In the genomic region with DNA sequence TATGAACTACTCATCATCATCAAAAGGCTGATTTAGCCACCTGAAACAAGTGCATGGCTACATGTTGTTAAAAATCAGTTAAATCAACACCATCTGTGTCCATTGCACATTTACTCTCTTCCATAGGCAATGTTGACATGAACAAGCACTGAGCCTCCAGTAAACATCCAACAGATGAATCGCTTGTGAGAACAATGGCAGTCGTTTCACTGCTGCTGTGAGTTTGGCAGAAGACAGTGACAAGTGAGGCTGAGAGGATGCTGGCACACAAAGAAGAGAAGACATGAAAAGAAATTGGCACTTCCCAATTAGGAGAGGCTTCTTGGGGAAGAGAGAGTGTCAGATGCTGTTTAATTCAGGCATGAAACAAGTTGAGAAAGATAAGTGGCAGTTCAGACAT, we compare ENCODE assay signal across 16 cellular contexts.
A peak's percentile ranks its signal among the peaks of the same experiment; 100 is the strongest.
DNase-seq lines count a peak whose midpoint lies in the region; ATAC-seq, FAIRE-seq and TF ChIP-seq lines count a peak whose summit lies in the region.
"Had no signal": no experiment of that assay in that cellular context is flagged by ENCODE, and none has a peak within 500 bp of the region (broad histone marks: within the 10 kb centered on the region; RNA-seq: fewer than 3 reads in every experiment).

No MANE protein-coding gene starts in this region.

- H3K79me2 ChIP-seq in HepG2 (ENCODE audit: insufficient read depth, low read length) (no peaks in the 10 kb centered on the region), osteoblast (ENCODE audit: insufficient read depth, low read length) (no peaks in the 10 kb centered on the region)

- TF ChIP-seq POLR2A in HepG2 (IDR thresholded peaks at IDR 0.05; ENCODE audit: insufficient read depth in 1 of 2, low read depth in 2 of 2, low read length in 2 of 2), result no peak
- TF ChIP-seq POLR2A in right lobe of liver (IDR thresholded peaks at IDR 0.05), result no peak

- 13% methylated on average over 2 of the region's 2 CpGs for WGBS in HepG2 (ENCODE audit: low lambda C conversion rate)
- WGBS in right lobe of liver (ENCODE audit: insufficient coverage, low coverage, low lambda C conversion rate, missing lambda C conversion rate), result 76% methylated on average over 2 of the region's 2 CpGs

- H3K27ac ChIP-seq in HepG2 (ENCODE audit: extremely low read length, insufficient read depth, low read length) (no peak overlapping the region), right lobe of liver (no peak overlapping the region), osteoblast (ENCODE audit: low read depth, low read length) (no peak overlapping the region)

- H3K4me3 ChIP-seq in HepG2 (replicated peaks in 1 of 3; ENCODE audit: insufficient read depth in 1 of 3, low read depth in 2 of 3, low read length in 3 of 3) (no peak overlapping the region), right lobe of liver (no peak overlapping the region), osteoblast (ENCODE audit: insufficient read depth, low read length) (no peak overlapping the region)

- no peak for TF ChIP-seq RAD21 in HepG2 (CRISPR knock-in tag; IDR thresholded peaks at IDR 0.05)

- intact Hi-C loops in HepG2 (cut with micrococcal nuclease; ENCODE audit: unreplicated experiment) (no loop called here), right lobe of liver (cut with DNase I) (no loop called here)

- H3K4me1 ChIP-seq in HepG2 (ENCODE audit: insufficient read depth, low read length), result peaks cover 26% of the 10 kb centered on the region
- peaks cover 0 to 3% (median 0%) of the 10 kb centered on the region in 4 donors for H3K4me1 ChIP-seq in right lobe of liver
- peaks cover 4% of the 10 kb centered on the region for H3K4me1 ChIP-seq in osteoblast (ENCODE audit: insufficient read depth, low read length)

- no peaks in the 10 kb centered on the region for H3K27me3 ChIP-seq in HepG2 (ENCODE audit: control insufficient read depth in 1 of 2, insufficient read depth in 2 of 2, low read length in 2 of 2)
- H3K27me3 ChIP-seq in right lobe of liver, result no peaks in the 10 kb centered on the region
- H3K27me3 ChIP-seq in osteoblast (ENCODE audit: insufficient read depth, low read length), result peaks cover under 1% of the 10 kb centered on the region

- H3K36me3 ChIP-seq in HepG2 (replicated peaks in 1 of 2; ENCODE audit: control insufficient read depth in 1 of 2, insufficient read depth in 2 of 2, low read length in 2 of 2) (no peaks in the 10 kb centered on the region), right lobe of liver (no peaks in the 10 kb centered on the region), osteoblast (ENCODE audit: insufficient read depth, low read length) (no peaks in the 10 kb centered on the region)

- POLR2A ChIA-PET in HepG2 (lab: Yijun Ruan, JAX), result no interaction called here

- TF ChIP-seq CTCF in HepG2 (CRISPR knock-in tag; IDR thresholded peaks at IDR 0.05) (no peak), right lobe of liver (IDR thresholded peaks at IDR 0.05) (no peak), osteoblast (IDR thresholded peaks at IDR 0.05; ENCODE audit: extremely low read depth, low read depth, low read length) (no peak)

- DNase-seq in HepG2 (ENCODE audit: low spot score) (no peak), right lobe of liver (no peak), NCI-H345 treated with DMSO at 0.1 percent for 48 hours (lab: John Stamatoyannopoulos, UW; ENCODE audit: unreplicated experiment) (peak; percentile 68), medulla oblongata (ENCODE audit: extremely low spot score) (peak; percentile 21), osteoblast (ENCODE audit: insufficient read length, low spot score, missing footprints) (no peak), NCI-H2171 treated with DMSO at 0.1 percent for 48 hours (lab: John Stamatoyannopoulos, UW) (no peak)
- no peak for DNase-seq in activated CD4-positive, CD25-positive, alpha-beta regulatory T cell treated with anti-CD3 and anti-CD28 coated beads, Interleukin-2, amount 50 U/mL, for 72 hours
- DNase-seq: AML-193; CD4-positive, CD25-positive, alpha-beta regulatory T cell; KG1; NCI-H1048; NCI-H510A; PC-3 had no signal

- TF ChIP-seq EP300 in HepG2 (IDR thresholded peaks at IDR 0.05; ENCODE audit: low read depth in 2 of 2, low read length in 2 of 2) (no peak), HepG2 (CRISPR knock-in tag; IDR thresholded peaks at IDR 0.05; ENCODE audit: borderline replicate concordance) (no peak)

- no peaks in the 10 kb centered on the region for H3K9me3 ChIP-seq in HepG2 (ENCODE audit: low read length)
- no peaks in the 10 kb centered on the region for H3K9me3 ChIP-seq in right lobe of liver
- no peaks in the 10 kb centered on the region for H3K9me3 ChIP-seq in osteoblast (ENCODE audit: low read depth, low read length)

- H3K4me2 ChIP-seq in HepG2 (ENCODE audit: low read depth, low read length), result no peak overlapping the region
- no peak overlapping the region for H3K4me2 ChIP-seq in osteoblast (ENCODE audit: insufficient read depth, low read length)

- H2AFZ ChIP-seq in HepG2 (ENCODE audit: low read length) (no peak overlapping the region), osteoblast (ENCODE audit: low read length) (no peak overlapping the region)

- in situ Hi-C loops in HepG2 (cut with HindIII; ENCODE audit: extremely low pct_ligation_motif_present, low pct_unique_long_range_greater_than_20kb), result no loop called here

- FAIRE-seq in HepG2 (lab: Jason Lieb, UNC), result peak; percentile 12
- FAIRE-seq: D721Med, GM18507, H54 had no signal

- no peak for ATAC-seq in HepG2
- ATAC-seq in right lobe of liver, result no peak
- ATAC-seq: PC-3 had no signal

- CTCF ChIA-PET in HepG2 (lab: Yijun Ruan, JAX; ENCODE audit: low intra/inter-chr PET ratio, low total read pairs), result no interaction called here

- no peak overlapping the region for H3K9ac ChIP-seq in HepG2 (ENCODE audit: insufficient read depth, low read depth, low read length)

- H4K20me1 ChIP-seq in HepG2 (ENCODE audit: insufficient read depth, low read length), result no peaks in the 10 kb centered on the region
- H4K20me1 ChIP-seq in osteoblast (ENCODE audit: insufficient read depth, low read length), result no peaks in the 10 kb centered on the region

- BruUV-seq in HepG2 (replicated peaks; lab: Mats Ljungman, UMichigan), result no TSS peak

TF ChIP-seq in HepG2, 621 proteins besides CTCF, POLR2A, EP300 and RAD21:
- no peak for TF ChIP-seq FOXP1 (IDR thresholded peaks at IDR 0.05)
- TF ChIP-seq FOXP1 (CRISPR knock-in tag; IDR thresholded peaks at IDR 0.05), result peak; percentile 59
- peak; percentile 62 for TF ChIP-seq FOXA3 (CRISPR knock-in tag; IDR thresholded peaks at IDR 0.05)
- no peak for TF ChIP-seq SOX13 (IDR thresholded peaks at IDR 0.05)
- peak in 1 of 2 experiments; percentile 60; a peak in 1 of 4 replicates for TF ChIP-seq SOX13 (CRISPR knock-in tag; conservative IDR thresholded peaks at IDR 0.05 in 1 of 2, IDR thresholded peaks at IDR 0.05 in 1 of 2)
- no peak for TF ChIP-seq ZNF547 (CRISPR knock-in tag; IDR thresholded peaks at IDR 0.05)
- TF ChIP-seq NCOA1 (CRISPR knock-in tag; IDR thresholded peaks at IDR 0.05), result no peak
- no peak for TF ChIP-seq CC2D1A (CRISPR knock-in tag; IDR thresholded peaks at IDR 0.05)
- TF ChIP-seq SOX5 (CRISPR knock-in tag; IDR thresholded peaks at IDR 0.05; ENCODE audit: borderline replicate concordance), result peak; percentile 52; the same call in 1 of the 2 replicates
- no peak; the same call in 1 of the 2 replicates for TF ChIP-seq FOXA1 (IDR thresholded peaks at IDR 0.05)
- peak; percentile 49 for TF ChIP-seq FOXA1 (CRISPR knock-in tag; IDR thresholded peaks at IDR 0.05)
- TF ChIP-seq, protein P1, sequence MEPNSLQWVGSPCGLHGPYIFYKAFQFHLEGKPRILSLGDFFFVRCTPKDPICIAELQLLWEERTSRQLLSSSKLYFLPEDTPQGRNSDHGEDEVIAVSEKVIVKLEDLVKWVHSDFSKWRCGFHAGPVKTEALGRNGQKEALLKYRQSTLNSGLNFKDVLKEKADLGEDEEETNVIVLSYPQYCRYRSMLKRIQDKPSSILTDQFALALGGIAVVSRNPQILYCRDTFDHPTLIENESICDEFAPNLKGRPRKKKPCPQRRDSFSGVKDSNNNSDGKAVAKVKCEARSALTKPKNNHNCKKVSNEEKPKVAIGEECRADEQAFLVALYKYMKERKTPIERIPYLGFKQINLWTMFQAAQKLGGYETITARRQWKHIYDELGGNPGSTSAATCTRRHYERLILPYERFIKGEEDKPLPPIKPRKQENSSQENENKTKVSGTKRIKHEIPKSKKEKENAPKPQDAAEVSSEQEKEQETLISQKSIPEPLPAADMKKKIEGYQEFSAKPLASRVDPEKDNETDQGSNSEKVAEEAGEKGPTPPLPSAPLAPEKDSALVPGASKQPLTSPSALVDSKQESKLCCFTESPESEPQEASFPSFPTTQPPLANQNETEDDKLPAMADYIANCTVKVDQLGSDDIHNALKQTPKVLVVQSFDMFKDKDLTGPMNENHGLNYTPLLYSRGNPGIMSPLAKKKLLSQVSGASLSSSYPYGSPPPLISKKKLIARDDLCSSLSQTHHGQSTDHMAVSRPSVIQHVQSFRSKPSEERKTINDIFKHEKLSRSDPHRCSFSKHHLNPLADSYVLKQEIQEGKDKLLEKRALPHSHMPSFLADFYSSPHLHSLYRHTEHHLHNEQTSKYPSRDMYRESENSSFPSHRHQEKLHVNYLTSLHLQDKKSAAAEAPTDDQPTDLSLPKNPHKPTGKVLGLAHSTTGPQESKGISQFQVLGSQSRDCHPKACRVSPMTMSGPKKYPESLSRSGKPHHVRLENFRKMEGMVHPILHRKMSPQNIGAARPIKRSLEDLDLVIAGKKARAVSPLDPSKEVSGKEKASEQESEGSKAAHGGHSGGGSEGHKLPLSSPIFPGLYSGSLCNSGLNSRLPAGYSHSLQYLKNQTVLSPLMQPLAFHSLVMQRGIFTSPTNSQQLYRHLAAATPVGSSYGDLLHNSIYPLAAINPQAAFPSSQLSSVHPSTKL (CRISPR knock-in tag; IDR thresholded peaks at IDR 0.05), result 0 out of 2 replicates have a peak, but pooled peaks have one; percentile 13
- 0 out of 2 replicates have a peak, but pooled peaks have one; percentile 7 for TF ChIP-seq RARA (CRISPR knock-in tag; IDR thresholded peaks at IDR 0.05)

Comparison
In these comparisons a context has a peak if more than half of its experiments do, and no peak if none do; other contexts are left out.
1. DNase-seq: peak in NCI-H345 treated with DMSO at 0.1 percent for 48 hours (single experiment) and medulla oblongata (single experiment); none in HepG2 (single experiment), right lobe of liver (0 of 3), osteoblast (single experiment), NCI-H2171 treated with DMSO at 0.1 percent for 48 hours (single experiment) and activated CD4-positive, CD25-positive, alpha-beta regulatory T cell treated with anti-CD3 and anti-CD28 coated beads, Interleukin-2, amount 50 U/mL, for 72 hours (single experiment).